8 cellular contexts compared by ENCODE assay signal in genomic region chr3:187889601-187890404, GRCh38.
DNase-seq lines count a peak whose midpoint lies in the region; ATAC-seq and TF ChIP-seq lines count a peak whose summit lies in the region.
"Had no signal": no experiment of that assay in that cellular context is flagged by ENCODE, and none has a peak within 500 bp of the region (broad histone marks: within the 10 kb centered on the region; RNA-seq: fewer than 3 reads in every experiment).

No MANE protein-coding gene starts in this region.

- H3K79me2 ChIP-seq in HCT116 (ENCODE audit: insufficient read depth, low read length) (no peaks in the 10 kb centered on the region; the same call in 1 of the 2 replicates), OCI-LY3 (ENCODE audit: low read length) (no peaks in the 10 kb centered on the region)

- RAD21 ChIA-PET in HCT116 (lab: Charles Lee; ENCODE audit: low non-redundant PET in 1 of 2, low total read pairs in 2 of 2, uncharacterized antibody in 2 of 2, unreplicated experiment in 2 of 2), result no interaction called here

- no peaks in the 10 kb centered on the region for H3K9me3 ChIP-seq in HCT116 (ENCODE audit: control insufficient read depth in 1 of 2, insufficient read depth in 1 of 2, low read depth in 1 of 2, low read length in 2 of 2)
- H3K9me3 ChIP-seq in OCI-LY3 (ENCODE audit: insufficient read depth, low read length), result no peaks in the 10 kb centered on the region

- no peaks in the 10 kb centered on the region for H3K9me3 Mint-ChIP-seq in naive thymus-derived CD8-positive, alpha-beta T cell

- TF ChIP-seq POLR2A in HCT116 (IDR thresholded peaks at IDR 0.05; ENCODE audit: borderline replicate concordance, extremely low read depth, insufficient read depth, insufficient read length), result no peak

- H3K9ac ChIP-seq in HCT116 (ENCODE audit: low read length) (peak overlapping the region; percentile 64), OCI-LY3 (ENCODE audit: low read length) (no peak overlapping the region)

- H3K4me1 Mint-ChIP-seq in naive thymus-derived CD8-positive, alpha-beta T cell, result peaks cover 4 to 7% (median 6%) of the 10 kb centered on the region in 4 donors

- TF ChIP-seq RAD21 in HCT116 (IDR thresholded peaks at IDR 0.05; ENCODE audit: low read depth), result no peak; the same call in 1 of the 2 replicates

- peak; percentile 13 for DNase-seq in HCT116 (ENCODE audit: low read depth, low spot score)
- DNase-seq in fibroblast of villous mesenchyme (ENCODE audit: low read depth), result peak; percentile 80
- no peak for DNase-seq in sciatic nerve (ENCODE audit: low spot score)
- DNase-seq in NCI-H524 treated with DMSO at 0.1 percent for 48 hours (lab: John Stamatoyannopoulos, UW), result no peak
- no peak for DNase-seq in NCI-H1105 treated with DMSO at 0.1 percent for 48 hours (lab: John Stamatoyannopoulos, UW)
- no peak for DNase-seq in naive thymus-derived CD8-positive, alpha-beta T cell
- DNase-seq: NCI-H774 had no signal

- peak overlapping the region in 1 of 10 donors; percentile 33 for H3K4me3 Mint-ChIP-seq in naive thymus-derived CD8-positive, alpha-beta T cell

- H2AFZ ChIP-seq in HCT116 (ENCODE audit: low read depth, low read length, poor library complexity, severe bottlenecking) (peak overlapping the region; percentile 93), OCI-LY3 (ENCODE audit: low read depth, low read length) (no peak overlapping the region)

- H3K36me3 Mint-ChIP-seq in naive thymus-derived CD8-positive, alpha-beta T cell, result no peaks in the 10 kb centered on the region

- ATAC-seq in HCT116, result peak; percentile 76
- ATAC-seq in sciatic nerve, result peak; percentile 95
- no peak for ATAC-seq in naive thymus-derived CD8-positive, alpha-beta T cell

- H3K27ac Mint-ChIP-seq in naive thymus-derived CD8-positive, alpha-beta T cell, result peak overlapping the region in 2 of 10 donors; percentile 27 to 65

- no peaks in the 10 kb centered on the region for H3K9me2 ChIP-seq in HCT116 (ENCODE audit: insufficient read depth)

- no peak for TF ChIP-seq CTCF in HCT116 (IDR thresholded peaks at IDR 0.05 in 2 of 3, conservative IDR thresholded peaks at IDR 0.05 in 1 of 3; ENCODE audit: borderline replicate concordance in 1 of 3, insufficient read depth in 1 of 3, low read depth in 2 of 3, low read length in 2 of 3)
- TF ChIP-seq CTCF in OCI-LY3 (IDR thresholded peaks at IDR 0.05; ENCODE audit: low read depth, low read length), result no peak
- no peak for TF ChIP-seq CTCF in fibroblast of villous mesenchyme (IDR thresholded peaks at IDR 0.05; ENCODE audit: insufficient read depth, low read depth, low read length)

- H3K36me3 ChIP-seq in HCT116 (ENCODE audit: control insufficient read depth in 1 of 2, insufficient read depth in 2 of 2, low read length in 2 of 2), result no peaks in the 10 kb centered on the region
- H3K36me3 ChIP-seq in OCI-LY3 (replicated peaks; ENCODE audit: low read depth, low read length), result no peaks in the 10 kb centered on the region

- peak overlapping the region; percentile 95 for H3K4me2 ChIP-seq in HCT116 (ENCODE audit: low read length)
- peak overlapping the region; percentile 61 for H3K4me2 ChIP-seq in OCI-LY3 (ENCODE audit: low read length)

- H3K27me3 ChIP-seq in HCT116 (ENCODE audit: insufficient read depth, low read length) (no peaks in the 10 kb centered on the region), OCI-LY3 (ENCODE audit: low read depth, low read length) (peaks cover 7% of the 10 kb centered on the region; the same call in 1 of the 2 replicates)

- no peaks in the 10 kb centered on the region for H3K27me3 Mint-ChIP-seq in naive thymus-derived CD8-positive, alpha-beta T cell

- CTCF ChIA-PET in HCT116 (lab: Charles Lee), result no interaction called here

- POLR2A ChIA-PET in HCT116 (lab: Charles Lee), result no interaction called here
- POLR2A ChIA-PET in naive thymus-derived CD8-positive, alpha-beta T cell (lab: Charles Lee), result no interaction called here

- TSS peak; percentile 55 for BruUV-seq in HCT116 (replicated peaks; lab: Mats Ljungman, UMichigan)

- intact Hi-C loops in HCT116 (cut with micrococcal nuclease), result no loop called here
- intact Hi-C loops in sciatic nerve (cut with DNase I), result no loop called here

- H4K20me1 ChIP-seq in HCT116 (ENCODE audit: insufficient read depth), result no peaks in the 10 kb centered on the region
- no peaks in the 10 kb centered on the region for H4K20me1 ChIP-seq in OCI-LY3 (ENCODE audit: insufficient read depth, low read length)

- H3K27ac ChIP-seq in HCT116 (ENCODE audit: low read depth, low read length), result peak overlapping the region; percentile 83
- H3K27ac ChIP-seq in OCI-LY3 (ENCODE audit: low read length), result no peak overlapping the region

- peak overlapping the region; percentile 62 to 67 for H3K4me3 ChIP-seq in HCT116 (replicated peaks in 1 of 2; ENCODE audit: low read depth in 1 of 2, low read length in 2 of 2)
- H3K4me3 ChIP-seq in OCI-LY3 (ENCODE audit: low read length), result peak overlapping the region; percentile 3; the same call in 1 of the 2 replicates
- H3K4me3 ChIP-seq in fibroblast of villous mesenchyme (ENCODE audit: low read depth, low read length), result peak overlapping the region; percentile 59

- H3K4me1 ChIP-seq in HCT116 (ENCODE audit: control insufficient read depth in 1 of 2, insufficient read depth in 2 of 2, low read length in 2 of 2), result peaks cover 0 to 9% of the 10 kb centered on the region in 2 experiments; a peak in 2 of 4 replicates
- H3K4me1 ChIP-seq in OCI-LY3 (ENCODE audit: low read length), result peaks cover 9% of the 10 kb centered on the region

TF ChIP-seq in HCT116, 20 proteins besides CTCF, POLR2A, EP300 and RAD21:
- peak; percentile 47; the same call in 1 of the 2 replicates for TF ChIP-seq CEBPB (IDR thresholded peaks at IDR 0.05; ENCODE audit: low read depth)
- no peak for TF ChIP-seq MAX (IDR thresholded peaks at IDR 0.05)

Comparison
In these comparisons a context has a peak if more than half of its experiments do, and no peak if none do; other contexts are left out.
1. ATAC-seq: peak in HCT116 (single experiment) and sciatic nerve (single experiment); none in naive thymus-derived CD8-positive, alpha-beta T cell (0 of 2).
2. DNase-seq: peak in HCT116 (single experiment) and fibroblast of villous mesenchyme (single experiment); none in sciatic nerve (single experiment), NCI-H524 treated with DMSO at 0.1 percent for 48 hours (single experiment), NCI-H1105 treated with DMSO at 0.1 percent for 48 hours (single experiment) and naive thymus-derived CD8-positive, alpha-beta T cell (0 of 10).
3. H3K4me3 ChIP-seq: peak in every context shown above with its lines; median percentile 64 in HCT116; 59 in fibroblast of villous mesenchyme; 3 in OCI-LY3.